7 cellular contexts compared by ENCODE assay signal in genomic region chr7:43968172-43969040, GRCh38. TPM values are rescaled to one million over a fixed set of nuclear protein-coding genes. Genes with fewer than 3 reads are reported as not detected.
"Had no signal": no experiment of that assay in that cellular context is flagged by ENCODE, and none has a peak within 500 bp of the region (broad histone marks: within the 10 kb centered on the region; RNA-seq: fewer than 3 reads in every experiment).

No MANE protein-coding gene starts in this region.

RNA-seq across cellular contexts. Expression of gene SPDYE1, which starts 29.3 kb away (rescaled TPM):
- total RNA-seq: activated naive CD4-positive, alpha-beta T cell treated with anti-CD3 and anti-CD28 coated beads for 36 hours; activated T-helper 2 cell treated with anti-CD3 and anti-CD28 coated beads, Interferon-gamma antibody, Interleukin-2, Interleukin-4, amounts not matched to agents 10 μg/mL and 5 μg/mL and 100 μg/mL, durations not matched to agents 14 hours and 24 hours and 36 hours; glomerular endothelial cell; kidney; sciatic nerve; thyroid gland; uterus had no signal
